Comparison of ENCODE assay signal across 31 cellular contexts in genomic region chr5:69528609-69529008, GRCh38.
"Had no signal": no experiment of that assay in that cellular context is flagged by ENCODE, and none has a peak within 500 bp of the region (broad histone marks: within the 10 kb centered on the region; RNA-seq: fewer than 3 reads in every experiment).

No MANE protein-coding gene starts in this region.

- H3K27ac Mint-ChIP-seq: activated CD4-positive, alpha-beta memory T cell treated with anti-CD3 and anti-CD28 coated beads, Interleukin-2, amount 10 ng/mL, durations not matched to agents 7 days and 5 days; activated CD8-positive, alpha-beta memory T cell treated with anti-CD3 and anti-CD28 coated beads, Interleukin-2, amount 10 ng/mL, durations not matched to agents 7 days and 5 days; activated naive CD4-positive, alpha-beta T cell treated with anti-CD3 and anti-CD28 coated beads, Interleukin-2, amount 10 ng/mL, durations not matched to agents 7 days and 5 days; activated naive CD8-positive, alpha-beta T cell; activated naive CD8-positive, alpha-beta T cell treated with anti-CD3 and anti-CD28 coated beads, Interleukin-2, amount 50 U/mL, for 24 hours; brain had no signal

- DNase-seq: activated CD4-positive, alpha-beta memory T cell treated with anti-CD3 and anti-CD28 coated beads, Interleukin-2, amount 10 ng/mL, durations not matched to agents 7 days and 5 days; activated CD4-positive, alpha-beta T cell treated with anti-CD3 and anti-CD28 coated beads for 1 hour; activated CD4-positive, alpha-beta T cell treated with anti-CD3 and anti-CD28 coated beads for 48 hours; activated CD4-positive, CD25-positive, alpha-beta regulatory T cell; activated CD8-positive, alpha-beta memory T cell treated with anti-CD3 and anti-CD28 coated beads for 24 hours; activated CD8-positive, alpha-beta memory T cell treated with anti-CD3 and anti-CD28 coated beads, Interleukin-2, amount 10 ng/mL, durations not matched to agents 7 days and 5 days; activated CD8-positive, alpha-beta memory T cell treated with anti-CD3 and anti-CD28 coated beads, Interleukin-2, amount 50 U/mL, for 48 hours; activated effector memory CD4-positive, alpha-beta T cell treated with Interleukin-2 at 50 U/mL for 16 hours; activated naive CD4-positive, alpha-beta T cell treated with anti-CD3 and anti-CD28 coated beads, Interleukin-2, amount 10 ng/mL, durations not matched to agents 7 days and 5 days; activated naive CD8-positive, alpha-beta T cell treated with anti-CD3 and anti-CD28 coated beads, Interleukin-2, amount 50 U/mL, for 24 hours; activated T-cell treated with anti-CD3 and anti-CD28 coated beads, Interleukin-2, amount 50 U/mL, for 48 hours; anterior cingulate cortex; caudate nucleus; cerebellar nuclear complex; NCI-H1092 treated with DMSO at 0.1 percent for 48 hours; NCI-H146; NCI-H187; NCI-H2081; NCI-H524 treated with DMSO at 0.1 percent for 48 hours; SIG-M5; SW 1271; T-helper 1 cell; T-helper 2 cell; T-helper 9 cell had no signal

- H3K4me3 Mint-ChIP-seq: activated CD4-positive, alpha-beta memory T cell treated with anti-CD3 and anti-CD28 coated beads, Interleukin-2, amount 10 ng/mL, durations not matched to agents 7 days and 5 days; activated CD8-positive, alpha-beta memory T cell treated with anti-CD3 and anti-CD28 coated beads, Interleukin-2, amount 10 ng/mL, durations not matched to agents 7 days and 5 days; activated naive CD4-positive, alpha-beta T cell treated with anti-CD3 and anti-CD28 coated beads, Interleukin-2, amount 10 ng/mL, durations not matched to agents 7 days and 5 days; activated naive CD8-positive, alpha-beta T cell; activated naive CD8-positive, alpha-beta T cell treated with anti-CD3 and anti-CD28 coated beads, Interleukin-2, amount 50 U/mL, for 24 hours; brain had no signal

- H3K9me3 Mint-ChIP-seq: activated CD4-positive, alpha-beta memory T cell treated with anti-CD3 and anti-CD28 coated beads, Interleukin-2, amount 10 ng/mL, durations not matched to agents 7 days and 5 days; activated naive CD4-positive, alpha-beta T cell treated with anti-CD3 and anti-CD28 coated beads, Interleukin-2, amount 10 ng/mL, durations not matched to agents 7 days and 5 days; activated naive CD8-positive, alpha-beta T cell treated with anti-CD3 and anti-CD28 coated beads, Interleukin-2, amount 50 U/mL, for 24 hours; brain had no signal

- FAIRE-seq: bronchial epithelial cell, RCC 7860 had no signal

- ATAC-seq: activated CD8-positive, alpha-beta memory T cell treated with anti-CD3 and anti-CD28 coated beads, Interleukin-2, amount 10 ng/mL, durations not matched to agents 7 days and 5 days; activated naive CD8-positive, alpha-beta T cell treated with anti-CD3 and anti-CD28 coated beads, Interleukin-2, amount 50 U/mL, for 24 hours; Right ventricle myocardium inferior; SK-N-SH treated with all-trans-retinoic acid at 6 μM for 48 hours had no signal

- H3K36me3 Mint-ChIP-seq: activated CD8-positive, alpha-beta memory T cell treated with anti-CD3 and anti-CD28 coated beads, Interleukin-2, amount 10 ng/mL, durations not matched to agents 7 days and 5 days; activated naive CD4-positive, alpha-beta T cell treated with anti-CD3 and anti-CD28 coated beads, Interleukin-2, amount 10 ng/mL, durations not matched to agents 7 days and 5 days; brain had no signal

- H3K4me1 Mint-ChIP-seq: activated CD4-positive, alpha-beta memory T cell treated with anti-CD3 and anti-CD28 coated beads, Interleukin-2, amount 10 ng/mL, durations not matched to agents 7 days and 5 days; activated CD8-positive, alpha-beta memory T cell treated with anti-CD3 and anti-CD28 coated beads, Interleukin-2, amount 10 ng/mL, durations not matched to agents 7 days and 5 days; activated naive CD4-positive, alpha-beta T cell treated with anti-CD3 and anti-CD28 coated beads, Interleukin-2, amount 10 ng/mL, durations not matched to agents 7 days and 5 days; activated naive CD8-positive, alpha-beta T cell treated with anti-CD3 and anti-CD28 coated beads, Interleukin-2, amount 50 U/mL, for 24 hours had no signal

- H3K27ac ChIP-seq: RWPE1 had no signal
